In the genomic region with DNA sequence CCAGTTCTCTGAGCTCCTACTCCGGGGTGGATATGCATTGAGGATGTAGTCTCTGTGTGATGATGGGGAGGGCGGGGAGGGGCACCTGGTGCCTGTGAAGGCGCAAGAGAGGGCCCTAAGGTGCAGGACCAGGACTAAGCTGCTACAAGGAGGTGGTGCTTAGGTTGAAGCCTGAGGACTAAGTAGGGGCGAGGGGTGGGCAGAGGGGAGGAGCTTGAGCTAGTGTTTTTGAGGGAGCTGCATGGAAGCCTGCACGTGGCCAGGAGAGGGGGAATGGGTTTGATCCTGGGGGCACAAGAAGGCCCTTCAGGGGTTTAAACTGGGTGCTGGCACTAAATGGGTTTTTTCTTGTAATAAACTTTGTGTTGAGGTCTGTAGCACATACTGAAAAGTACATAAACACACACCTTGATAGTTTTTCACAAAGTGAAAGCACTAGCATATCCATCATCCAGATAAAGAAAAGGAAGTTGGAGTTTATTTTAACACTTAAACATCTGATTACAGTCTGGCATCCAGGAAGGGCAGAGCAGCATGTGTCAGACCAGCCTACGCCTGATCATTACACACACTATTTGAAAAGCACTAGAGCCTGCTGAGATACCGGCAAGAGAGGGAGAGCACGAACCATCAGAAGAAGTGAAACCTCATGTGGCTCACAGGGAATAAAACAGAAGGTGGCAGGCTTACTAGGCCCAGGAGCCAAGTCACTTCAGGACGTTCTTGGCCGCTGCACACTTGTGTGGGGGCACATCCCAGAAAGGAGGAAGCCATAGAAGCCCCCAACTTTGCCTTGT, we compare ENCODE assay signal across 9 cellular contexts.
DNase-seq lines count a peak whose midpoint lies in the region; TF ChIP-seq lines count a peak whose summit lies in the region.
"Had no signal": no experiment of that assay in that cellular context is flagged by ENCODE, and none has a peak within 500 bp of the region (broad histone marks: within the 10 kb centered on the region; RNA-seq: fewer than 3 reads in every experiment).

No MANE protein-coding gene starts in this region.

- H3K27me3 Mint-ChIP-seq in endodermal cell (ENCODE audit: insufficient read depth): no peaks in the 10 kb centered on the region

- H3K4me3 Mint-ChIP-seq in endodermal cell: no peak overlapping the region

- TF ChIP-seq CTCF in endodermal cell (conservative IDR thresholded peaks at IDR 0.05): no peak

- H3K36me3 Mint-ChIP-seq in endodermal cell (ENCODE audit: low read depth): peaks cover 22% of the 10 kb centered on the region

- H3K4me1 Mint-ChIP-seq in endodermal cell: peaks cover 21% of the 10 kb centered on the region

- DNase-seq in NCI-H2081 (lab: John Stamatoyannopoulos, UW) (peak; percentile 18 to 78), NCI-H2081 treated with DMSO at 0.1 percent for 48 hours (lab: John Stamatoyannopoulos, UW) (no peak), endodermal cell (peak; percentile 81), T-helper 9 cell (no peak), cerebellar cortex (ENCODE audit: low spot score) (no peak), kidney tubule cell (ENCODE audit: low spot score) (no peak)

- 64 to 82% methylated on average over 7 to 10 of the region's 10 CpGs for WGBS in endodermal cell (ENCODE audit: insufficient coverage in 1 of 2, insufficient read length in 1 of 2), 2 experiments

- H3K9me3 Mint-ChIP-seq in endodermal cell: no peaks in the 10 kb centered on the region

- no peaks in the 10 kb centered on the region for H3K9me3 ChIP-seq in KOPT-K1 (ENCODE audit: insufficient read depth, low read length, poor library complexity, severe bottlenecking)
- H3K9me3 ChIP-seq in endodermal cell (ENCODE audit: control insufficient read depth, low read length): no peaks in the 10 kb centered on the region
- H3K9me3 ChIP-seq: A549 had no signal

- H3K4me3 ChIP-seq in endodermal cell (ENCODE audit: low read length): no peak overlapping the region
- H3K4me3 ChIP-seq in rectal smooth muscle tissue (ENCODE audit: low read length): peak overlapping the region; percentile 27
- H3K4me3 ChIP-seq: A549 had no signal

- H3K9ac ChIP-seq in endodermal cell (ENCODE audit: extremely low read depth, low read length, poor library complexity, severe bottlenecking) (no peak overlapping the region), rectal smooth muscle tissue (ENCODE audit: low read length) (peak overlapping the region; percentile 45)

- H3K27ac ChIP-seq in KOPT-K1 (ENCODE audit: low read depth, low read length, poor library complexity, severe bottlenecking) (peak overlapping the region; percentile 17), endodermal cell (ENCODE audit: low read depth, low read length) (no peak overlapping the region), rectal smooth muscle tissue (ENCODE audit: low read depth, low read length) (peak overlapping the region; percentile 56)
- H3K27ac ChIP-seq: A549 had no signal

- peaks cover 44% of the 10 kb centered on the region for H3K36me3 ChIP-seq in KOPT-K1 (ENCODE audit: insufficient read depth, low read length)
- H3K36me3 ChIP-seq in endodermal cell (ENCODE audit: control insufficient read depth, insufficient read depth, low read length): peaks cover 8% of the 10 kb centered on the region
- H3K36me3 ChIP-seq in rectal smooth muscle tissue (ENCODE audit: control insufficient read depth, insufficient read depth, low read length): no peaks in the 10 kb centered on the region

- H3K4me1 ChIP-seq in endodermal cell (ENCODE audit: control insufficient read depth, insufficient read depth, low read length) (peaks cover 5% of the 10 kb centered on the region), rectal smooth muscle tissue (ENCODE audit: control insufficient read depth, insufficient read depth, low read length) (peaks cover 6% of the 10 kb centered on the region)
- H3K4me1 ChIP-seq: A549 had no signal

- H3K27me3 ChIP-seq in endodermal cell (ENCODE audit: control insufficient read depth, insufficient read depth, low read length, poor library complexity, severe bottlenecking) (no peaks in the 10 kb centered on the region), rectal smooth muscle tissue (ENCODE audit: control insufficient read depth, insufficient read depth, low read length) (no peaks in the 10 kb centered on the region)

- peak overlapping the region; percentile 38 for H3K27ac Mint-ChIP-seq in endodermal cell

Comparison
In these comparisons a context has a peak if more than half of its experiments do, and no peak if none do; other contexts are left out.
1. DNase-seq: peak in NCI-H2081 (2 of 2) and endodermal cell (single experiment); none in NCI-H2081 treated with DMSO at 0.1 percent for 48 hours (single experiment), T-helper 9 cell (single experiment), cerebellar cortex (single experiment) and kidney tubule cell (single experiment).